In the genomic region with DNA sequence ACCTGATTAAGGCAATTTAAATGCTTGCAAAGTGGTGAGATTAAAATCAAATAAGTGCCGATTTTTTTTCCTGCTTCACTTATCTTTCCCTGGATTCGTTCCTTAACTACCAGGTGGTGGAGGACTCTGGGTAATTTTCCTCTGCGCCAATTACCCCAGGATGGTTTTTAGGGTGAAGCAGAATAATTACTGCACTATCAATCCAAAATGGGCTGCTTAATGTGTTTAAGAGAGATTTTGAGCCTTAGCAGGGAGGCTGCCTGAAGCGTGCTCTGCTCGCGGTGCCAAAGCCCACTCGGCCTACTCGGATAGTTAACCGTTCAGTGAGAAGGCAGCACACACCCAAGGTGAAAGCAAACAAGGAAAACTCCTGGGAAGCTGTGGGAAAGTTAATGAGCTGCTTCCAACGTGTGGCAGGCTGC, we compare ENCODE assay signal across 13 cellular contexts.
A peak's percentile ranks its signal among the peaks of the same experiment; 100 is the strongest.
DNase-seq lines count a peak whose midpoint lies in the region; ATAC-seq and TF ChIP-seq lines count a peak whose summit lies in the region.
"Had no signal": no experiment of that assay in that cellular context is flagged by ENCODE, and none has a peak within 500 bp of the region (broad histone marks: within the 10 kb centered on the region; RNA-seq: fewer than 3 reads in every experiment).

No MANE protein-coding gene starts in this region.

- H2AFZ ChIP-seq in parathyroid adenoma: peak overlapping the region; percentile 25

- no peak overlapping the region for H3K27ac ChIP-seq in dorsolateral prefrontal cortex
- H3K27ac ChIP-seq in parathyroid adenoma: no peak overlapping the region
- H3K27ac ChIP-seq in CD8-positive, alpha-beta memory T cell (ENCODE audit: low read depth, low read length): no peak overlapping the region
- no peak overlapping the region for H3K27ac ChIP-seq in foreskin keratinocyte
- H3K27ac ChIP-seq in gastrocnemius medialis: no peak overlapping the region
- H3K27ac ChIP-seq: ascending aorta had no signal

- peaks cover 2 to 19% (median 9%) of the 10 kb centered on the region in 5 donors for H3K9me3 Mint-ChIP-seq in CD8-positive, alpha-beta memory T cell

- in situ Hi-C loops in gastrocnemius medialis (cut with MboI; ENCODE audit: low sequenced_read_pairs in 4 of 4): no loop called here

- no peaks in the 10 kb centered on the region for H3K4me1 Mint-ChIP-seq in CD8-positive, alpha-beta memory T cell
- H3K4me1 Mint-ChIP-seq: CD4-positive, CD25-positive, alpha-beta regulatory T cell had no signal

- no peak overlapping the region for H3K27ac Mint-ChIP-seq in CD8-positive, alpha-beta memory T cell
- H3K27ac Mint-ChIP-seq: CD4-positive, CD25-positive, alpha-beta regulatory T cell had no signal

- H3K4me1 ChIP-seq in parathyroid adenoma (no peaks in the 10 kb centered on the region), foreskin keratinocyte (no peaks in the 10 kb centered on the region), gastrocnemius medialis (no peaks in the 10 kb centered on the region)
- no peaks in the 10 kb centered on the region for H3K4me1 ChIP-seq in CD8-positive, alpha-beta memory T cell (ENCODE audit: insufficient read depth, low read length)
- H3K4me1 ChIP-seq: ascending aorta had no signal

- peak; percentile 1 for DNase-seq in ELF-1 (ENCODE audit: low read depth, low spot score)
- DNase-seq in NCI-H2227 (lab: John Stamatoyannopoulos, UW; ENCODE audit: unreplicated experiment): peak; percentile 56
- no peak for DNase-seq in dorsolateral prefrontal cortex
- DNase-seq in cerebellar nuclear complex (lab: John Stamatoyannopoulos, UW): no peak
- no peak for DNase-seq in CD8-positive, alpha-beta memory T cell
- no peak for DNase-seq in foreskin keratinocyte
- DNase-seq in gastrocnemius medialis: no peak
- DNase-seq: activated CD8-positive, alpha-beta memory T cell treated with anti-CD3 and anti-CD28 coated beads, Interleukin-2, amount 50 U/mL, for 48 hours; CD4-positive, CD25-positive, alpha-beta regulatory T cell; islet precursor cell; NCI-H446 treated with DMSO at 0.1 percent for 48 hours had no signal

- no peak for TF ChIP-seq POLR2A in gastrocnemius medialis (IDR thresholded peaks at IDR 0.05)

- peaks cover 0 to 4% (median 0%) of the 10 kb centered on the region in 45 donors for H3K27me3 ChIP-seq in dorsolateral prefrontal cortex
- no peaks in the 10 kb centered on the region for H3K27me3 ChIP-seq in parathyroid adenoma (ENCODE audit: control insufficient read depth, insufficient read depth, low read length)
- no peaks in the 10 kb centered on the region for H3K27me3 ChIP-seq in CD8-positive, alpha-beta memory T cell (ENCODE audit: insufficient read depth, low read length, poor library complexity, severe bottlenecking)
- H3K27me3 ChIP-seq in foreskin keratinocyte: no peaks in the 10 kb centered on the region
- no peaks in the 10 kb centered on the region for H3K27me3 ChIP-seq in gastrocnemius medialis
- H3K27me3 ChIP-seq: ascending aorta had no signal

- intact Hi-C loops in dorsolateral prefrontal cortex (cut with DNase I): no loop called here
- intact Hi-C loops in gastrocnemius medialis (cut with DNase I; ENCODE audit: low total_unique reads): no loop called here

- H3K9me3 ChIP-seq in parathyroid adenoma (ENCODE audit: control insufficient read depth, low read length): no peaks in the 10 kb centered on the region
- H3K9me3 ChIP-seq in CD8-positive, alpha-beta memory T cell (ENCODE audit: low read length): no peaks in the 10 kb centered on the region
- H3K9me3 ChIP-seq in gastrocnemius medialis: no peaks in the 10 kb centered on the region
- H3K9me3 ChIP-seq: ascending aorta had no signal

- peak overlapping the region; percentile 78 for H3K4me2 ChIP-seq in parathyroid adenoma (ENCODE audit: low read length)

- H3K4me3 ChIP-seq in dorsolateral prefrontal cortex (peak overlapping the region in 46 of 59 donors; percentile 3 to 50 (median 26)), parathyroid adenoma (ENCODE audit: low read depth, low read length) (peak overlapping the region; percentile 49), gastrocnemius medialis (no peak overlapping the region)
- H3K4me3 ChIP-seq in CD8-positive, alpha-beta memory T cell (ENCODE audit: low read length): no peak overlapping the region
- H3K4me3 ChIP-seq: ascending aorta had no signal

- H3K27me3 Mint-ChIP-seq in CD8-positive, alpha-beta memory T cell: no peaks in the 10 kb centered on the region
- H3K27me3 Mint-ChIP-seq: CD4-positive, CD25-positive, alpha-beta regulatory T cell had no signal

- POLR2A ChIA-PET in CD8-positive, alpha-beta memory T cell (lab: Charles Lee): no interaction called here

- H3K79me2 ChIP-seq in parathyroid adenoma: no peaks in the 10 kb centered on the region

- H3K9ac ChIP-seq in parathyroid adenoma: no peak overlapping the region

- ATAC-seq in foreskin keratinocyte (no peak), gastrocnemius medialis (no peak)

- CTCF ChIA-PET in CD8-positive, alpha-beta memory T cell (lab: Charles Lee): no interaction called here

- H3K36me3 Mint-ChIP-seq in CD8-positive, alpha-beta memory T cell: no peaks in the 10 kb centered on the region
- H3K36me3 Mint-ChIP-seq: CD4-positive, CD25-positive, alpha-beta regulatory T cell had no signal

- TF ChIP-seq CTCF in dorsolateral prefrontal cortex (IDR thresholded peaks at IDR 0.05 in 54 of 56, conservative IDR thresholded peaks at IDR 0.05 in 2 of 56; ENCODE audit: low read depth in 1 of 56, partially characterized antibody in 56 of 56) (no peak), parathyroid adenoma (IDR thresholded peaks at IDR 0.05) (no peak), foreskin keratinocyte (conservative IDR thresholded peaks at IDR 0.05) (no peak), gastrocnemius medialis (IDR thresholded peaks at IDR 0.05 in 4 of 5, conservative IDR thresholded peaks at IDR 0.05 in 1 of 5) (no peak)

- no peak overlapping the region for H3K4me3 Mint-ChIP-seq in CD8-positive, alpha-beta memory T cell
- H3K4me3 Mint-ChIP-seq: CD4-positive, CD25-positive, alpha-beta regulatory T cell had no signal

- no peaks in the 10 kb centered on the region for H3K36me3 ChIP-seq in parathyroid adenoma (ENCODE audit: control insufficient read depth, insufficient read depth, low read length)
- no peaks in the 10 kb centered on the region for H3K36me3 ChIP-seq in CD8-positive, alpha-beta memory T cell (ENCODE audit: insufficient read depth, low read length)
- H3K36me3 ChIP-seq in gastrocnemius medialis: no peaks in the 10 kb centered on the region
- H3K36me3 ChIP-seq: ascending aorta had no signal

Comparison
In these comparisons a context has a peak if more than half of its experiments do, and no peak if none do; other contexts are left out.
1. DNase-seq: peak in ELF-1 (single experiment) and NCI-H2227 (single experiment); none in dorsolateral prefrontal cortex (0 of 10), cerebellar nuclear complex (0 of 2), CD8-positive, alpha-beta memory T cell (0 of 5), foreskin keratinocyte (0 of 2) and gastrocnemius medialis (0 of 2).
2. H3K4me3 ChIP-seq: peak in dorsolateral prefrontal cortex (46 of 59) and parathyroid adenoma (single experiment); none in CD8-positive, alpha-beta memory T cell (single experiment) and gastrocnemius medialis (0 of 4).